Comparison of ENCODE assay signal across 1 cellular context in genomic region chr10:73168486-73168844, GRCh38.
TF ChIP-seq lines count a peak whose summit lies in the region.

No MANE protein-coding gene starts in this region.

TF ChIP-seq in A549, 52 proteins besides CTCF, POLR2A, EP300 and RAD21 (continued from another document):
- TF ChIP-seq REST (IDR thresholded peaks at IDR 0.05): no peak
- TF ChIP-seq SREBF2 (IDR thresholded peaks at IDR 0.05): no peak
- TF ChIP-seq MAFK (IDR thresholded peaks at IDR 0.05; ENCODE audit: partially characterized antibody): no peak
- no peak for TF ChIP-seq GATA3 (IDR thresholded peaks at IDR 0.05; ENCODE audit: borderline replicate concordance)
- no peak for TF ChIP-seq ESRRA (IDR thresholded peaks at IDR 0.05; ENCODE audit: borderline replicate concordance, low read length)
- TF ChIP-seq TFCP2L1 (CRISPR knock-in tag; IDR thresholded peaks at IDR 0.05): no peak
- no peak for TF ChIP-seq FOSB (CRISPR knock-in tag; IDR thresholded peaks at IDR 0.05)
- TF ChIP-seq NFE2L2 (conservative IDR thresholded peaks at IDR 0.05; ENCODE audit: low read length): no peak
TF ChIP-seq in A549: peak in this region for 0.
